9 cellular contexts compared by ENCODE assay signal in the genomic region with DNA sequence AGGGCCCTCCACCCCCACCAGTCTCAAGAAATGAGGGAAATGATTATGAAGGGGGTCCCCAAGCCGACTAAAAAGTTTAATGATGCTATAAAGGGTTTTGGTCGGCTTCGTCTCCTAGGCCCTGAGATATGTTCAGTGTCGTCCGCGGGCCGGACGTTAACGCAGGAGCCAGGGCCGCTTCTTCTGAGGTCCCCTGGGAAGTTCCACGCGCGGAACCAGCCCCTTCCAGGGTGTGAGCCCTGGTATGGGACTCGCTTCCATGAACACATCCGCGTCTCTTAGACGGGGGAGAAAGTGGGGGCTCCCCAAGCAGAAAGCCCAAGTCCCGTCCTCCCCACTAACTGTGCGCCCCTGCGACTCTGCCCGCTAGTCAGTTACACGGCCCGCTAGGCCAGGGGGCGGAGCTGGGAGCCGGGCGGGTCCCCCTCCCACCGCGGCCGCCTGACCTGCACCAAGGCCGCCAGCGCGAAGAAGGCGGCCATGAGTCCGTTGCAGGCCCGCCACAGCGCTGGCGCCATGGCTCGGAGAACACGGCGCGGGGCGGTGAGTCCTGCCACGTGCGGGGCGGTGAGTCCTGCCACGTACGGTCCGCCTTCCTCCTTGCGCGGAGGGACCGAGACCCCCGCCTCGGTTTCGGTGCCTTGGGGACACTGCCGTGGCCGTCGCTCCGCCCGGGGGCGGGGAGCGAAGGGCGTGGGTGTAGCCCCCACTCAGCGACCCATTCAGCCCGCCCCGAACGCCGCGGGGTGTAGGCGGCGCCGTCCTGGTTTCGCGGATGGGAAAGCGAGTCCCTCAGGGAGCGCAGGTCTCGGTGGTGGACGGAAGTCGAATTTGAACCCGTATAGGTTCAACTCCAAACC. TPM values are rescaled to one million over a fixed set of nuclear protein-coding genes. Genes with fewer than 3 reads are reported as not detected.
DNase-seq lines count a peak whose midpoint lies in the region; ATAC-seq and TF ChIP-seq lines count a peak whose summit lies in the region.
"Had no signal": no experiment of that assay in that cellular context is flagged by ENCODE, and none has a peak within 500 bp of the region (broad histone marks: within the 10 kb centered on the region; RNA-seq: fewer than 3 reads in every experiment).

A gene (minus strand): TSS at position 690 of the 860 bp plus-strand sequence. CDS start 172 bp downstream, at position 518.

- no peaks in the 10 kb centered on the region for H3K36me3 ChIP-seq in right lobe of liver
- H3K36me3 ChIP-seq in OCI-LY7 (ENCODE audit: insufficient read depth, low read length), result no peaks in the 10 kb centered on the region

- POLR2A ChIA-PET in OCI-LY7 (lab: Charles Lee), result no interaction called here

- H3K9me2 ChIP-seq in OCI-LY7 (ENCODE audit: insufficient read depth, low read length), result no peaks in the 10 kb centered on the region

- H3K4me1 ChIP-seq in right lobe of liver (peaks cover 0 to 32% (median 14%) of the 10 kb centered on the region in 4 donors), OCI-LY7 (ENCODE audit: insufficient read depth, low read length, poor library complexity, severe bottlenecking) (no peaks in the 10 kb centered on the region)

- H3K27ac ChIP-seq in right lobe of liver, result peak within 1 kb of the TSS; percentile 94 to 99 (median 99)
- H3K27ac ChIP-seq in OCI-LY7 (ENCODE audit: low read depth, low read length, poor library complexity, severe bottlenecking), result no peak within 1 kb of the TSS

- no peak within 1 kb of the TSS for H3K4me2 ChIP-seq in OCI-LY7 (ENCODE audit: low read length)

- intact Hi-C loops in right lobe of liver (cut with DNase I), result loop anchor here in 1 of 2 donors (10.0 kb wide), 1 partner anchor 115 kb away; no protein-coding TSS in a partner anchor
- intact Hi-C loops in OCI-LY7 (cut with micrococcal nuclease; ENCODE audit: unreplicated experiment), result no loop called here

- DNase-seq in AG08396 (ENCODE audit: low spot score), result peak; percentile 79
- peak; percentile 12 to 21 for DNase-seq in activated CD4-positive, alpha-beta T cell treated with anti-CD3 and anti-CD28 coated beads, Interleukin-2, amount 50 U/mL, for 24 hours (ENCODE audit: low read depth in 1 of 2, low spot score in 1 of 2)
- peak; percentile 90 for DNase-seq in ecto neural progenitor cell (ENCODE audit: low spot score)
- DNase-seq in right lobe of liver, result peak; percentile 86 to 90 (median 90)
- peak; percentile 39 to 55 for DNase-seq in stimulated activated CD4-positive, alpha-beta T cell treated with anti-CD3 and anti-CD28 coated beads, Interleukin-4, amount 100 ng/mL, for 4 hours
- DNase-seq in OCI-LY7 (ENCODE audit: low spot score), result no peak

- no peak for TF ChIP-seq CTCF in right lobe of liver (IDR thresholded peaks at IDR 0.05)
- no peak for TF ChIP-seq CTCF in OCI-LY7 (conservative IDR thresholded peaks at IDR 0.05; ENCODE audit: low read length)

- no peaks in the 10 kb centered on the region for H4K20me1 ChIP-seq in OCI-LY7 (ENCODE audit: insufficient read depth, low read length)

- BruUV-seq in OCI-LY7 (replicated peaks; lab: Mats Ljungman, UMichigan), result no TSS peak

- no peaks in the 10 kb centered on the region for H3K27me3 ChIP-seq in right lobe of liver

- no peaks in the 10 kb centered on the region for H3K79me2 ChIP-seq in OCI-LY7 (ENCODE audit: insufficient read depth, low read depth, low read length)

- CTCF ChIA-PET in OCI-LY7 (lab: Charles Lee; ENCODE audit: unreplicated experiment), result no interaction called here

- peak; percentile 58 for ATAC-seq in GM19324 (IDR thresholded peaks at IDR 0.05; ENCODE audit: low FRiP score, unreplicated experiment)
- ATAC-seq in HG03565 (IDR thresholded peaks at IDR 0.05; ENCODE audit: unreplicated experiment), result peak; percentile 60
- ATAC-seq in right lobe of liver, result peak; percentile 83 to 93 (median 88)
- ATAC-seq: HCT116 had no signal

- H2AFZ ChIP-seq in OCI-LY7 (ENCODE audit: low read length), result no peak within 1 kb of the TSS

- WGBS in right lobe of liver (ENCODE audit: insufficient coverage, low coverage, low lambda C conversion rate, missing lambda C conversion rate), result 3% methylated on average over 41 of the region's 79 CpGs

- H3K4me3 ChIP-seq in right lobe of liver, result peak within 1 kb of the TSS; percentile 74 to 76 (median 75)
- H3K4me3 ChIP-seq in OCI-LY7 (ENCODE audit: low read depth, low read length, poor library complexity, severe bottlenecking), result no peak within 1 kb of the TSS

- TF ChIP-seq POLR2A in right lobe of liver (IDR thresholded peaks at IDR 0.05), result peak; percentile 97

- H3K9me3 ChIP-seq in right lobe of liver (no peaks in the 10 kb centered on the region), OCI-LY7 (ENCODE audit: low read length) (no peaks in the 10 kb centered on the region)

RNA-seq across cellular contexts. Expression of the gene that starts here (rescaled TPM):
- total RNA-seq in right lobe of liver (10 to 100 TPM; 26.6 to 61.0 (median 43.2) TPM), OCI-LY7 (2022) (not detected in 2 replicates)
- total RNA-seq in OCI-LY7 (2014; rRNA removed; shearing (Covaris generic)), result not detected in 2 replicates

Comparison
In these comparisons a context has a peak if more than half of its experiments do, and no peak if none do; other contexts are left out.
1. RNA of the gene that starts here (total RNA-seq): 26.6 to 61.0 TPM in right lobe of liver; not detected in OCI-LY7; every median in the first group is over 10 times any median in the second.
2. Peak in every context shown above with its lines, with median percentiles within 50 percentile points of each other: ATAC-seq.